1 cellular context compared by ENCODE assay signal in the genomic region with DNA sequence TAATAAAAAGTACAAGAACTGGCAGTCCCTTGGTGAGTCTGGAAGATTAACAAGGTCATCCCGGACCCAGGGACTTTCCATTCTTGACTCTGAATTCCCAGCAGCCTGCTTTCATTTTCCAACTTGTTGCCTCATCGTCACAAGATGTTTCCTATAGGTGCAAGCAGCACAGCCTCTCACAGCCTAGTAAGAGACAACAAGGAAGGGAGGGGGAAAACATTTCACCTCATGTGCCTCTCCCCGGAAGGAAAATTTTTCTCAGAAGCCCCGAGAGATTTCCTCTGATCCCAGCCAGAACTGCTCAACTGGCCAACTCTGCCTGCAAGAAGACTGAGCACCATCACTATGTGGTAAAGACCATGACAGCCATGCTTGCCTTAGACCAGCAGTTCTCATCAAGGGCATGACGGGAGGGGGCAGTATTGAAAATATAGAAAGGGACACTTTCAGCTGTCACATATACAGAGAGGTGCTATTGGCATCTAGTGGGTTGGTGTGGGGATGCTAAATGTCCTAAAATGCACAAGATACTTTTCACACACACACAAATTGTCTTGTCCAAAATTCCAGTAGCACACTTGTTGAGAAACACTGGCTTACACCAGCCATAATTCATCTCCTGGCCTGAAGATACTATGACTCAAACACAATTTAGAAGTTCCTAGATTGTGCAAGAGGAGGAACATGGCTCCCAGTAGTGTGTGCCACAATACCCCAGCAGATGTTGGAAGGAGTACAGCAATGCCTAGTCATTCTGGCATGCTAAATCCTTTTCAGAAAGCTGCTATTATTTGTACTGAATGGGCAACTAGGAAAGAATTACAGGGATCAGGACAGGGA.
TF ChIP-seq lines count a peak whose summit lies in the region.

No MANE protein-coding gene starts in this region.

TF ChIP-seq in K562, 482 proteins besides CTCF, POLR2A, EP300 and RAD21 (continued from another document):
- TF ChIP-seq, protein P1, sequence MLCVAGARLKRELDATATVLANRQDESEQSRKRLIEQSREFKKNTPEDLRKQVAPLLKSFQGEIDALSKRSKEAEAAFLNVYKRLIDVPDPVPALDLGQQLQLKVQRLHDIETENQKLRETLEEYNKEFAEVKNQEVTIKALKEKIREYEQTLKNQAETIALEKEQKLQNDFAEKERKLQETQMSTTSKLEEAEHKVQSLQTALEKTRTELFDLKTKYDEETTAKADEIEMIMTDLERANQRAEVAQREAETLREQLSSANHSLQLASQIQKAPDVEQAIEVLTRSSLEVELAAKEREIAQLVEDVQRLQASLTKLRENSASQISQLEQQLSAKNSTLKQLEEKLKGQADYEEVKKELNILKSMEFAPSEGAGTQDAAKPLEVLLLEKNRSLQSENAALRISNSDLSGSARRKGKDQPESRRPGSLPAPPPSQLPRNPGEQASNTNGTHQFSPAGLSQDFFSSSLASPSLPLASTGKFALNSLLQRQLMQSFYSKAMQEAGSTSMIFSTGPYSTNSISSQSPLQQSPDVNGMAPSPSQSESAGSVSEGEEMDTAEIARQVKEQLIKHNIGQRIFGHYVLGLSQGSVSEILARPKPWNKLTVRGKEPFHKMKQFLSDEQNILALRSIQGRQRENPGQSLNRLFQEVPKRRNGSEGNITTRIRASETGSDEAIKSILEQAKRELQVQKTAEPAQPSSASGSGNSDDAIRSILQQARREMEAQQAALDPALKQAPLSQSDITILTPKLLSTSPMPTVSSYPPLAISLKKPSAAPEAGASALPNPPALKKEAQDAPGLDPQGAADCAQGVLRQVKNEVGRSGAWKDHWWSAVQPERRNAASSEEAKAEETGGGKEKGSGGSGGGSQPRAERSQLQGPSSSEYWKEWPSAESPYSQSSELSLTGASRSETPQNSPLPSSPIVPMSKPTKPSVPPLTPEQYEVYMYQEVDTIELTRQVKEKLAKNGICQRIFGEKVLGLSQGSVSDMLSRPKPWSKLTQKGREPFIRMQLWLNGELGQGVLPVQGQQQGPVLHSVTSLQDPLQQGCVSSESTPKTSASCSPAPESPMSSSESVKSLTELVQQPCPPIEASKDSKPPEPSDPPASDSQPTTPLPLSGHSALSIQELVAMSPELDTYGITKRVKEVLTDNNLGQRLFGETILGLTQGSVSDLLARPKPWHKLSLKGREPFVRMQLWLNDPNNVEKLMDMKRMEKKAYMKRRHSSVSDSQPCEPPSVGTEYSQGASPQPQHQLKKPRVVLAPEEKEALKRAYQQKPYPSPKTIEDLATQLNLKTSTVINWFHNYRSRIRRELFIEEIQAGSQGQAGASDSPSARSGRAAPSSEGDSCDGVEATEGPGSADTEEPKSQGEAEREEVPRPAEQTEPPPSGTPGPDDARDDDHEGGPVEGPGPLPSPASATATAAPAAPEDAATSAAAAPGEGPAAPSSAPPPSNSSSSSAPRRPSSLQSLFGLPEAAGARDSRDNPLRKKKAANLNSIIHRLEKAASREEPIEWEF (CRISPR knock-in tag; IDR thresholded peaks at IDR 0.05): no peak
- TF ChIP-seq MAFG (tag; conservative IDR thresholded peaks at IDR 0.05) (0 out of 2 replicates have a peak, but pooled peaks have one; percentile 10), PBX2 (CRISPR knock-in tag; IDR thresholded peaks at IDR 0.05; ENCODE audit: low read depth) (no peak), PBX2 (tag; conservative IDR thresholded peaks at IDR 0.05; ENCODE audit: low read depth) (peak; percentile 90), SUPT5H (IDR thresholded peaks at IDR 0.05) (no peak), ILK (tag; IDR thresholded peaks at IDR 0.05; ENCODE audit: borderline replicate concordance, low read depth) (no peak), ZSCAN32 (CRISPR knock-in tag; IDR thresholded peaks at IDR 0.05) (no peak), HDAC2 (IDR thresholded peaks at IDR 0.05) (0 out of 2 replicates have a peak, but pooled peaks have one; percentile 14), BACH1 (tag; IDR thresholded peaks at IDR 0.05) (peak; percentile 62; the same call in 1 of the 2 replicates), MEIS2 (IDR thresholded peaks at IDR 0.05; ENCODE audit: partially characterized antibody) (peak; percentile 79), ZNF124 (CRISPR knock-in tag; IDR thresholded peaks at IDR 0.05) (no peak), VEZF1 (CRISPR knock-in tag; IDR thresholded peaks at IDR 0.05) (peak; percentile 19; the same call in 1 of the 2 replicates), NKRF (IDR thresholded peaks at IDR 0.05; ENCODE audit: borderline replicate concordance) (no peak), SMARCA4 (IDR thresholded peaks at IDR 0.05) (peak; percentile 25; the same call in 1 of the 2 replicates)
